In the genomic region with DNA sequence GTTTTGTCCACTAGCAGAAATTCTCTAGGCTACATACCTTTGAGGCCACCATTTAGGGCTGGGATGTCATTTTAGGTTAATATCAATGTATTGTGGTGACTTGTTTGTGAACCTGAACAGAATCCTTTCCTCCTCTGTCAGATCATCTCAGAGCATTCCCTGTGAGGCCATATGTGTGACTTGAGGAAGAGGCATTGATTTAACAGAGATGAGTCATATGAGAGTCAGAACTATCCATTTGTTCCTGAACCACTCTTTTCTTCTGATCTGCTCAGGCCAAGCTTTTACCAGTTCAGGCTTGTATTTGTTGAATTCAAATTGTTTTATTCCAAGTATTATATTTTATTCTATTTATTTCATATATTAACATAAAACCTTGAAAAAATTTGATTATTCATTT, we compare ENCODE assay signal across 29 cellular contexts. TPM values are rescaled to one million over a fixed set of nuclear protein-coding genes. Genes with fewer than 3 reads are reported as not detected.
"Had no signal": no experiment of that assay in that cellular context is flagged by ENCODE, and none has a peak within 500 bp of the region (broad histone marks: within the 10 kb centered on the region; RNA-seq: fewer than 3 reads in every experiment).

No MANE protein-coding gene starts in this region.

- DNase-seq: activated B cell treated with CpG ODN at 0.5 μM for 24 hours; activated CD4-positive, alpha-beta memory T cell treated with anti-CD3 and anti-CD28 coated beads, Interleukin-2, amount 10 ng/mL, durations not matched to agents 7 days and 5 days; activated CD4-positive, alpha-beta T cell treated with anti-CD3 and anti-CD28 coated beads for 4 hours; activated CD4-positive, alpha-beta T cell treated with anti-CD3 and anti-CD28 coated beads, Interleukin-2, amount 10 ng/mL, durations not matched to agents 7 days and 5 days; activated CD4-positive, alpha-beta T cell treated with anti-CD3 and anti-CD28 coated beads, Interleukin-2, amount 50 U/mL, for 48 hours; activated CD4-positive, CD25-positive, alpha-beta regulatory T cell treated with anti-CD3 and anti-CD28 coated beads, Interleukin-2, amount 50 U/mL, for 72 hours; activated CD8-positive, alpha-beta memory T cell treated with anti-CD3 and anti-CD28 coated beads for 24 hours; activated CD8-positive, alpha-beta memory T cell treated with anti-CD3 and anti-CD28 coated beads, Interleukin-2, amount 10 ng/mL, durations not matched to agents 7 days and 5 days; activated CD8-positive, alpha-beta memory T cell treated with anti-CD3 and anti-CD28 coated beads, Interleukin-2, amount 50 U/mL, for 48 hours; activated CD8-positive, alpha-beta T cell treated with anti-CD3 and anti-CD28 coated beads, Interleukin-2, amount 10 ng/mL, durations not matched to agents 7 days and 5 days; activated effector memory CD4-positive, alpha-beta T cell treated with Interleukin-2 at 50 U/mL for 16 hours; activated gamma-delta T cell; activated naive CD4-positive, alpha-beta T cell treated with anti-CD3 and anti-CD28 coated beads, Interleukin-2, amount 10 ng/mL, durations not matched to agents 7 days and 5 days; activated naive CD4-positive, alpha-beta T cell treated with Interleukin-2 at 50 U/mL for 16 hours; activated naive CD8-positive, alpha-beta T cell treated with anti-CD3 and anti-CD28 coated beads, Interleukin-2, amount 10 ng/mL, durations not matched to agents 7 days and 5 days; activated naive CD8-positive, alpha-beta T cell treated with anti-CD3 and anti-CD28 coated beads, Interleukin-2, amount 50 U/mL, for 24 hours; activated T-cell treated with anti-CD3 and anti-CD28 coated beads, Interleukin-2, amount 50 U/mL, for 24 hours; activated T-cell treated with anti-CD3 and anti-CD28 coated beads, Interleukin-2, amount 50 U/mL, for 48 hours; amygdala; anterior cingulate cortex; central memory CD4-positive, alpha-beta T cell; T-helper 1 cell; T-helper 2 cell; T-helper 9 cell had no signal

RNA-seq across cellular contexts. Expression of gene OR4C6, which starts 6.9 kb away (rescaled TPM):
- total RNA-seq: activated B cell treated with CpG ODN at 0.5 μM for 24 hours; activated CD4-positive, alpha-beta memory T cell treated with anti-CD3 and anti-CD28 coated beads, Interleukin-2, amount 10 ng/mL, durations not matched to agents 7 days and 5 days; activated CD4-positive, alpha-beta T cell treated with anti-CD3 and anti-CD28 coated beads, Interleukin-2, amount 10 ng/mL, durations not matched to agents 7 days and 5 days; activated CD8-positive, alpha-beta memory T cell treated with anti-CD3 and anti-CD28 coated beads, Interleukin-2, amount 10 ng/mL, durations not matched to agents 7 days and 5 days; activated CD8-positive, alpha-beta T cell treated with anti-CD3 and anti-CD28 coated beads, Interleukin-2, amount 10 ng/mL, durations not matched to agents 7 days and 5 days; activated naive CD8-positive, alpha-beta T cell treated with anti-CD3 and anti-CD28 coated beads, Interleukin-2, amount 10 ng/mL, durations not matched to agents 7 days and 5 days; activated T-helper 2 cell treated with anti-CD3 and anti-CD28 coated beads, Interferon-gamma antibody, Interleukin-2, Interleukin-4, amounts not matched to agents 10 μg/mL and 5 μg/mL and 100 μg/mL, durations not matched to agents 14 hours and 24 hours and 36 hours; ascending aorta; cardiac septum; cerebellum had no signal
- polyA plus RNA-seq: adipose tissue had no signal

RNA-seq across cellular contexts. Expression of gene OR4S2, which starts 7.0 kb away (rescaled TPM):
- total RNA-seq: activated B cell treated with CpG ODN at 0.5 μM for 24 hours; activated CD4-positive, alpha-beta memory T cell treated with anti-CD3 and anti-CD28 coated beads, Interleukin-2, amount 10 ng/mL, durations not matched to agents 7 days and 5 days; activated CD4-positive, alpha-beta T cell treated with anti-CD3 and anti-CD28 coated beads, Interleukin-2, amount 10 ng/mL, durations not matched to agents 7 days and 5 days; activated CD8-positive, alpha-beta memory T cell treated with anti-CD3 and anti-CD28 coated beads, Interleukin-2, amount 10 ng/mL, durations not matched to agents 7 days and 5 days; activated CD8-positive, alpha-beta T cell treated with anti-CD3 and anti-CD28 coated beads, Interleukin-2, amount 10 ng/mL, durations not matched to agents 7 days and 5 days; activated naive CD8-positive, alpha-beta T cell treated with anti-CD3 and anti-CD28 coated beads, Interleukin-2, amount 10 ng/mL, durations not matched to agents 7 days and 5 days; activated T-helper 2 cell treated with anti-CD3 and anti-CD28 coated beads, Interferon-gamma antibody, Interleukin-2, Interleukin-4, amounts not matched to agents 10 μg/mL and 5 μg/mL and 100 μg/mL, durations not matched to agents 14 hours and 24 hours and 36 hours; ascending aorta; cardiac septum; cerebellum had no signal
- polyA plus RNA-seq: adipose tissue had no signal

RNA-seq across cellular contexts. Expression of gene OR4P4, which starts 20.2 kb away (rescaled TPM):
- total RNA-seq: activated B cell treated with CpG ODN at 0.5 μM for 24 hours; activated CD4-positive, alpha-beta memory T cell treated with anti-CD3 and anti-CD28 coated beads, Interleukin-2, amount 10 ng/mL, durations not matched to agents 7 days and 5 days; activated CD4-positive, alpha-beta T cell treated with anti-CD3 and anti-CD28 coated beads, Interleukin-2, amount 10 ng/mL, durations not matched to agents 7 days and 5 days; activated CD8-positive, alpha-beta memory T cell treated with anti-CD3 and anti-CD28 coated beads, Interleukin-2, amount 10 ng/mL, durations not matched to agents 7 days and 5 days; activated CD8-positive, alpha-beta T cell treated with anti-CD3 and anti-CD28 coated beads, Interleukin-2, amount 10 ng/mL, durations not matched to agents 7 days and 5 days; activated naive CD8-positive, alpha-beta T cell treated with anti-CD3 and anti-CD28 coated beads, Interleukin-2, amount 10 ng/mL, durations not matched to agents 7 days and 5 days; activated T-helper 2 cell treated with anti-CD3 and anti-CD28 coated beads, Interferon-gamma antibody, Interleukin-2, Interleukin-4, amounts not matched to agents 10 μg/mL and 5 μg/mL and 100 μg/mL, durations not matched to agents 14 hours and 24 hours and 36 hours; ascending aorta; cardiac septum; cerebellum had no signal
- polyA plus RNA-seq: adipose tissue had no signal

RNA-seq across cellular contexts. Expression of gene OR4C11, which starts 47.7 kb away (rescaled TPM):
- total RNA-seq: activated B cell treated with CpG ODN at 0.5 μM for 24 hours; activated CD4-positive, alpha-beta memory T cell treated with anti-CD3 and anti-CD28 coated beads, Interleukin-2, amount 10 ng/mL, durations not matched to agents 7 days and 5 days; activated CD4-positive, alpha-beta T cell treated with anti-CD3 and anti-CD28 coated beads, Interleukin-2, amount 10 ng/mL, durations not matched to agents 7 days and 5 days; activated CD8-positive, alpha-beta memory T cell treated with anti-CD3 and anti-CD28 coated beads, Interleukin-2, amount 10 ng/mL, durations not matched to agents 7 days and 5 days; activated CD8-positive, alpha-beta T cell treated with anti-CD3 and anti-CD28 coated beads, Interleukin-2, amount 10 ng/mL, durations not matched to agents 7 days and 5 days; activated naive CD8-positive, alpha-beta T cell treated with anti-CD3 and anti-CD28 coated beads, Interleukin-2, amount 10 ng/mL, durations not matched to agents 7 days and 5 days; activated T-helper 2 cell treated with anti-CD3 and anti-CD28 coated beads, Interferon-gamma antibody, Interleukin-2, Interleukin-4, amounts not matched to agents 10 μg/mL and 5 μg/mL and 100 μg/mL, durations not matched to agents 14 hours and 24 hours and 36 hours; ascending aorta; cardiac septum; cerebellum had no signal
- polyA plus RNA-seq: adipose tissue had no signal
